15 cellular contexts compared by ENCODE assay signal in genomic region chr20:41018153-41018552, GRCh38.
"Had no signal": no experiment of that assay in that cellular context is flagged by ENCODE, and none has a peak within 500 bp of the region (broad histone marks: within the 10 kb centered on the region; RNA-seq: fewer than 3 reads in every experiment).

No MANE protein-coding gene starts in this region.

- H3K4me3 ChIP-seq: dorsolateral prefrontal cortex, heart right ventricle, left ventricle myocardium inferior, sigmoid colon had no signal

- H3K9me3 Mint-ChIP-seq: nephron progenitor cell; stimulated activated naive B cell treated with anti-CD40 and anti-IgM and Interleukin-4, amounts not matched to agents 10 μg/mL and 1 μg/mL and 100 μg/mL, for 72 hours; T-helper 2 cell treated with Interferon-gamma antibody and Interleukin-4, amounts not matched to agents 5 μg/mL and 100 μg/mL, for 36 hours had no signal

- DNase-seq: activated CD4-positive, alpha-beta T cell treated with anti-CD3 and anti-CD28 coated beads, Interleukin-2, amount 50 U/mL, for 4 hours; activated gamma-delta T cell; caudate nucleus; dorsolateral prefrontal cortex; heart right ventricle; kidney glomerular epithelial cell; left ventricle myocardium inferior; nephron progenitor cell; nucleus accumbens; sigmoid colon; stimulated activated naive B cell treated with anti-CD40 and anti-IgM and Interleukin-4, amounts not matched to agents 10 μg/mL and 1 μg/mL and 100 μg/mL, for 72 hours had no signal

- H3K4me3 Mint-ChIP-seq: activated naive CD8-positive, alpha-beta T cell; nephron progenitor cell; stimulated activated naive B cell treated with anti-CD40 and anti-IgM and Interleukin-4, amounts not matched to agents 10 μg/mL and 1 μg/mL and 100 μg/mL, for 72 hours; T-helper 2 cell treated with Interferon-gamma antibody and Interleukin-4, amounts not matched to agents 5 μg/mL and 100 μg/mL, for 36 hours had no signal

- ATAC-seq: heart right ventricle; stimulated activated naive B cell treated with anti-CD40 and anti-IgM and Interleukin-4, amounts not matched to agents 10 μg/mL and 1 μg/mL and 100 μg/mL, for 72 hours had no signal

- H3K27me3 Mint-ChIP-seq: activated naive CD8-positive, alpha-beta T cell; stimulated activated naive B cell treated with anti-CD40 and anti-IgM and Interleukin-4, amounts not matched to agents 10 μg/mL and 1 μg/mL and 100 μg/mL, for 72 hours had no signal

- H3K27ac Mint-ChIP-seq: activated naive CD8-positive, alpha-beta T cell; nephron progenitor cell; stimulated activated naive B cell treated with anti-CD40 and anti-IgM and Interleukin-4, amounts not matched to agents 10 μg/mL and 1 μg/mL and 100 μg/mL, for 72 hours; T-helper 2 cell treated with Interferon-gamma antibody and Interleukin-4, amounts not matched to agents 5 μg/mL and 100 μg/mL, for 36 hours had no signal

- H3K36me3 Mint-ChIP-seq: activated naive CD8-positive, alpha-beta T cell; stimulated activated naive B cell treated with anti-CD40 and anti-IgM and Interleukin-4, amounts not matched to agents 10 μg/mL and 1 μg/mL and 100 μg/mL, for 72 hours had no signal

- H3K36me3 ChIP-seq: heart right ventricle, left ventricle myocardium inferior, sigmoid colon had no signal

- H3K27me3 ChIP-seq: dorsolateral prefrontal cortex, heart right ventricle, sigmoid colon had no signal

- H3K27ac ChIP-seq: dorsolateral prefrontal cortex, heart right ventricle, left ventricle myocardium inferior, sigmoid colon had no signal

- FAIRE-seq: colon, TTC549 had no signal

- H3K4me1 ChIP-seq: left ventricle myocardium inferior had no signal

- H3K9me3 ChIP-seq: heart right ventricle, left ventricle myocardium inferior, sigmoid colon had no signal
